11 cellular contexts compared by ENCODE assay signal in the genomic region with DNA sequence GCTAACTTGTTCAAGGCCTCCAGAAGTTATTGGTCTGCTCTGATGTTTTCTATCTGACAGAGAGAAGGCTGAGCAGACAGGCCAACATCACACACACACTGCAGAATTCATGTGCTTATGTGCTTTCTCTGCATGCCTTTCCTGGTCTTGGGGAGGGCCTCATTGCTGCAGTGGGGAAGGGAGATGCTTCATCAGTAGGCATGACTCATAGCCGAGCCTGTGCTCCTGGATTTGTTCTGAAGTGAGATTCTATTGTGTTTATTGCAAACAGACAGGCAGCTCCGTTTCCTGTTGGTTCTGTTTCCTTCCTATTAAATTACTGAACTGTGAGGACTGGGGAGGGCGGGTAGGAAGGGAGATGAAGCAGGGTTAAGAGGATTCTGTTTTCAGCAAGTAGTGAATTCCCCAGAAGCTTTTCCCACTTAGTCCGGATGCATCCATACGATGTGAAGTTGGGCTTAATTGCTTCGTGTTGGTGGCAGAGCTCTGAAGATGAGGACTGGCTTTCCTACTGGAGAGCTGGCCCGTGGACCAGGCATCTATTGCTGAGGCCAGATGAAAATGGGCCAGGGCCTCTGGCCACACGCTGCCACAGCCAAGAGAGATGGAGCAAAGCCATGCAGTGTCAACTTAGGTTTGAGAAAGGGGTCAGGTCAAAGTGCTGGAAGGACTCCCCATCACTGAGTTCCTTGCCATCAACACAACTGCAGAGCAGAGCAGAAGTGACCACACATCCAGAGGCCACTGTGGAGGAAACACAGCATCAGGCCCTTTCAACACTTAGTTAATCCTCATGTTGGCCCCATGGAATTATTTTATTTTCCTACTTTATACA.
A peak's percentile ranks its signal among the peaks of the same experiment; 100 is the strongest.
DNase-seq lines count a peak whose midpoint lies in the region; ATAC-seq and TF ChIP-seq lines count a peak whose summit lies in the region.
"Had no signal": no experiment of that assay in that cellular context is flagged by ENCODE, and none has a peak within 500 bp of the region (broad histone marks: within the 10 kb centered on the region; RNA-seq: fewer than 3 reads in every experiment).

No MANE protein-coding gene starts in this region.

- ATAC-seq in Right ventricle myocardium superior (ENCODE audit: poor library complexity) (peak; percentile 56), RWPE2 (ENCODE audit: low read depth) (peak; percentile 85), GM18498 (IDR thresholded peaks at IDR 0.05; ENCODE audit: unreplicated experiment) (no peak), HG03469 (IDR thresholded peaks at IDR 0.05; ENCODE audit: unreplicated experiment) (no peak)
- ATAC-seq: natural killer cell had no signal

- H3K27me3 ChIP-seq in right atrium auricular region = no peaks in the 10 kb centered on the region
- H3K27me3 ChIP-seq in RWPE2 (ENCODE audit: insufficient read depth, poor library complexity, severe bottlenecking) = no peaks in the 10 kb centered on the region

- H3K4me3 ChIP-seq in right atrium auricular region (no peak overlapping the region), RWPE2 (ENCODE audit: severe bottlenecking) (no peak overlapping the region)
- H3K4me3 ChIP-seq: spleen had no signal

- DNase-seq in Right ventricle myocardium superior = no peak
- DNase-seq in right atrium auricular region (ENCODE audit: low spot score) = no peak
- DNase-seq in RWPE2 (ENCODE audit: low spot score) = no peak
- DNase-seq in glomerular endothelial cell (ENCODE audit: extremely low read depth, low read depth, low spot score) = peak; percentile 51
- DNase-seq in NCI-H1105 (lab: John Stamatoyannopoulos, UW) = no peak
- no peak for DNase-seq in LoVo (ENCODE audit: low spot score)
- DNase-seq: natural killer cell, NCI-H2171 treated with DMSO at 0.1 percent for 48 hours, spleen had no signal

- H3K36me3 ChIP-seq in right atrium auricular region = no peaks in the 10 kb centered on the region
- H3K36me3 ChIP-seq in RWPE2 (ENCODE audit: low read depth) = no peaks in the 10 kb centered on the region
- H3K36me3 ChIP-seq: spleen had no signal

- H3K27ac ChIP-seq in right atrium auricular region (no peak overlapping the region), RWPE2 (ENCODE audit: poor library complexity, severe bottlenecking) (no peak overlapping the region)
- H3K27ac ChIP-seq: spleen had no signal

- H3K9me3 ChIP-seq in right atrium auricular region = no peaks in the 10 kb centered on the region
- no peaks in the 10 kb centered on the region for H3K9me3 ChIP-seq in RWPE2 (ENCODE audit: severe bottlenecking)
- H3K9me3 ChIP-seq: spleen had no signal

- H3K4me1 ChIP-seq in right atrium auricular region (no peaks in the 10 kb centered on the region), RWPE2 (ENCODE audit: insufficient read depth, poor library complexity, severe bottlenecking) (no peaks in the 10 kb centered on the region)
- H3K4me1 ChIP-seq: spleen had no signal

- intact Hi-C loops in Right ventricle myocardium superior (cut with DNase I) = no loop called here

- TF ChIP-seq CTCF in right atrium auricular region (IDR thresholded peaks at IDR 0.05) (no peak), RWPE2 (IDR thresholded peaks at IDR 0.05; ENCODE audit: poor library complexity, severe bottlenecking) (no peak)

Comparison
In these comparisons a context has a peak if more than half of its experiments do, and no peak if none do; other contexts are left out.
1. ATAC-seq: peak in Right ventricle myocardium superior (single experiment) and RWPE2 (single experiment); none in GM18498 (single experiment) and HG03469 (single experiment).